Comparison of ENCODE assay signal across 28 cellular contexts in the genomic region with DNA sequence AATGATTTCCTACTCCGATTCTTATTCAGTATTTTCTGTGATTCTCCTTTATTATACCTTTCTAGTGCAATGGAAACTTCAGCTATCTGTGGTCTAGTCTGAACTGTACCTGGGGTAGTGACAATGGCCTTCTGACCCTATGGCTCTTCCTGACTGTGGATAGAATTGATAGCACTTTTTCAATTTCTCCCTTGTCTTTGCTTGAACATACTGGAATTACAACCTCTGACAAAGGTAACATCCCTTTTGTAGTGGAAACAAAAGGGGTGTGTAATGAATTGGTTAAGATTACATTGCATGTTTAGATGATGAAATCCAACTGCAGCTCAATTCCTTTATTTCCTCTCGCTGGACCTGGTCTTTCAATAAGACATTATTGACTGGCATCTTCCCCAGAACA. TPM values are rescaled to one million over a fixed set of nuclear protein-coding genes. Genes with fewer than 3 reads are reported as not detected.
"Had no signal": no experiment of that assay in that cellular context is flagged by ENCODE, and none has a peak within 500 bp of the region (broad histone marks: within the 10 kb centered on the region; RNA-seq: fewer than 3 reads in every experiment).

No MANE protein-coding gene starts in this region.

- H3K4me2 ChIP-seq: SK-N-SH had no signal

- H3K9me2 ChIP-seq: SK-N-SH had no signal

- ATAC-seq: activated CD4-positive, CD25-positive, alpha-beta regulatory T cell treated with anti-CD3 and anti-CD28 coated beads, Interleukin-2, amount 50 U/mL, for 24 hours; activated CD8-positive, alpha-beta T cell treated with anti-CD3 and anti-CD28 coated beads for 36 hours; activated T-cell treated with anti-CD3 and anti-CD28 coated beads, Interleukin-2, amount 50 U/mL, for 72 hours had no signal

- H3K36me3 ChIP-seq: breast epithelium, MG63, Peyer's patch, SJCRH30 had no signal

- H3K4me1 ChIP-seq: breast epithelium, SJCRH30 had no signal

- H3K9ac ChIP-seq: SK-N-SH had no signal

- H3K9me3 ChIP-seq: breast epithelium, MG63, Peyer's patch, SJCRH30, SK-N-SH had no signal

- H3K27ac ChIP-seq: breast epithelium, Peyer's patch, RWPE1, SJCRH30 had no signal

- DNase-seq: activated CD4-positive, alpha-beta T cell treated with anti-CD3 and anti-CD28 coated beads for 4 hours; activated CD8-positive, alpha-beta memory T cell treated with anti-CD3 and anti-CD28 coated beads, Interleukin-2, amount 50 U/mL, for 4 hours; activated CD8-positive, alpha-beta T cell treated with anti-CD3 and anti-CD28 coated beads for 36 hours; activated gamma-delta T cell treated with Interleukin-2 at 50 U/mL for 16 hours; activated naive CD4-positive, alpha-beta T cell treated with anti-CD3 and anti-CD28 coated beads, Interleukin-2, amount 10 ng/mL, durations not matched to agents 7 days and 5 days; activated naive CD8-positive, alpha-beta T cell treated with anti-CD3 and anti-CD28 coated beads for 36 hours; activated T-cell treated with anti-CD3 and anti-CD28 coated beads, Interleukin-2, amount 50 U/mL, for 72 hours; anterior cingulate cortex; central memory CD4-positive, alpha-beta T cell; MG63; MV-4-11; NCI-H1092 treated with DMSO at 0.1 percent for 48 hours; NCI-H1436; NCI-H187 treated with DMSO at 0.1 percent for 48 hours; NCI-H2107; NCI-H510A treated with DMSO at 0.1 percent for 48 hours; NCI-H69; NK-92 treated with Interleukin-12 subunit alpha and Interleukin-12 subunit beta, amount 100 ng/mL, for 24 hours; Peyer's patch; Right ventricle myocardium superior; SJCRH30; SK-N-SH; SW 1271 had no signal

- H3K4me3 ChIP-seq: breast epithelium, MG63, Peyer's patch, SJCRH30 had no signal

- H3K27me3 ChIP-seq: SJCRH30 had no signal

RNA-seq across cellular contexts. Expression of gene SOX2, which starts 21.0 kb away (rescaled TPM):
- total RNA-seq: activated CD8-positive, alpha-beta T cell treated with anti-CD3 and anti-CD28 coated beads for 36 hours; activated naive CD8-positive, alpha-beta T cell treated with anti-CD3 and anti-CD28 coated beads for 36 hours; activated T-helper 2 cell treated with anti-CD3 and anti-CD28 coated beads, Interferon-gamma antibody, Interleukin-2, Interleukin-4, amounts not matched to agents 10 μg/mL and 5 μg/mL and 100 μg/mL, durations not matched to agents 14 hours and 24 hours and 36 hours; T-helper 1 cell treated with Interleukin-12 subunit alpha and Interleukin-12 subunit beta and Interleukin-4 antibody, amounts not matched to agents 30 ng/mL and 1 ng/mL, for 36 hours had no signal
